In the genomic region with DNA sequence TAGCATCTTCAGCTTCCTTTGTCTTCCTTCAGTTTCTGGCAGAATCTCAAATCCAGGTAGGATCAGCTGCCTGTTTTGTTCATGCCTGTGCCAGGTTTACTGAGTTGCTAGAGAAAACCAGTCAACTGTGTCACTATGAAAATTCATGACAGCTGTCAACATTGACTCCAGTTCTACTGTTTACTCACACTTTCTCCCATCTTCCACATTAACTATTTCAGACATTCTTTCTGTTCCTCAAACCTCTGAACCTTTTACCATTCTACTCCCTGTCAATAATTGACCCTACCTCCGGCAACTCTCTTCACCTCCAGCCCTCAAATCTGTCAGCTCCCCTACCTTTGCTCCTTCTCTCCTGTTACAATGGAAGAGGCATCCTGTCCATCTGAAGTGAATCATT, we compare ENCODE assay signal across 8 cellular contexts. TPM values are rescaled to one million over a fixed set of nuclear protein-coding genes. Genes with fewer than 3 reads are reported as not detected.
DNase-seq lines count a peak whose midpoint lies in the region; ATAC-seq and TF ChIP-seq lines count a peak whose summit lies in the region.
"Had no signal": no experiment of that assay in that cellular context is flagged by ENCODE, and none has a peak within 500 bp of the region (broad histone marks: within the 10 kb centered on the region; RNA-seq: fewer than 3 reads in every experiment).

No MANE protein-coding gene starts in this region.

- H3K36me3 ChIP-seq in prostate gland (no peaks in the 10 kb centered on the region), aorta (ENCODE audit: control insufficient read depth in 1 of 2, insufficient read depth in 2 of 2, low read length in 1 of 2) (peaks cover 3 to 5% of the 10 kb centered on the region in 2 donors)

- H3K4me1 ChIP-seq in prostate gland (replicated peaks) (peaks cover 5% of the 10 kb centered on the region), aorta (ENCODE audit: control insufficient read depth in 1 of 2, insufficient read depth in 2 of 2, low read length in 2 of 2) (peaks cover 0 to under 1% of the 10 kb centered on the region in 2 donors)

- TF ChIP-seq CTCF in prostate gland (IDR thresholded peaks at IDR 0.05) = no peak

- H3K27me3 ChIP-seq in prostate gland (replicated peaks; ENCODE audit: insufficient read depth) = no peaks in the 10 kb centered on the region
- no peaks in the 10 kb centered on the region for H3K27me3 ChIP-seq in aorta (ENCODE audit: control insufficient read depth in 1 of 2, insufficient read depth in 2 of 2, low read length in 1 of 2)

- no peak for TF ChIP-seq POLR2A in prostate gland (IDR thresholded peaks at IDR 0.05)

- WGBS in prostate gland = 94% methylated on average over 1 of the region's 1 CpG
- 98 to 100% methylated on average over 1 of the region's 1 CpG for WGBS in aorta, 2 donors

- H3K4me3 ChIP-seq in prostate gland = no peak overlapping the region
- H3K4me3 ChIP-seq in aorta (ENCODE audit: low read length in 2 of 2) = no peak overlapping the region

- H3K9me3 ChIP-seq in prostate gland = no peaks in the 10 kb centered on the region
- H3K9me3 ChIP-seq in aorta (ENCODE audit: control insufficient read depth, low read length) = no peaks in the 10 kb centered on the region

- peak; percentile 21 for DNase-seq in prostate gland (ENCODE audit: low spot score)
- DNase-seq in SKM-1 treated with dmso at 0.1 percent for 144 hours (lab: John Stamatoyannopoulos, UW; ENCODE audit: unreplicated experiment) = no peak
- DNase-seq in activated CD4-positive, CD25-positive, alpha-beta regulatory T cell (lab: John Stamatoyannopoulos, UW) = no peak
- no peak for DNase-seq in aorta
- DNase-seq: amygdala had no signal

- peak; percentile 64 for ATAC-seq in GM19035 (IDR thresholded peaks at IDR 0.05; ENCODE audit: unreplicated experiment)
- peak; percentile 86 for ATAC-seq in HG02642 (IDR thresholded peaks at IDR 0.05; ENCODE audit: poor library complexity, unreplicated experiment)
- peak; percentile 81 for ATAC-seq in HG03558 (IDR thresholded peaks at IDR 0.05; ENCODE audit: extremely low read depth, unreplicated experiment)
- ATAC-seq in aorta (ENCODE audit: low FRiP score) = no peak

- peak overlapping the region in 1 of 2 donors; percentile 36 for H3K27ac ChIP-seq in prostate gland
- no peak overlapping the region for H3K27ac ChIP-seq in aorta (ENCODE audit: low read depth in 1 of 2, low read length in 2 of 2)

- intact Hi-C loops in prostate gland (cut with DNase I) = no loop called here
- intact Hi-C loops in aorta (cut with DNase I) = no loop called here

RNA-seq across cellular contexts. Expression of a gene that starts 8.5 kb away (rescaled TPM):
- total RNA-seq in prostate gland (10 to 100 TPM; 16.9 to 17.5 TPM), aorta (10 to 100 TPM; 20.4 to 27.0 TPM)
- 10 to 100 TPM; 10.1 to 11.7 TPM for polyA plus RNA-seq in aorta

RNA-seq across cellular contexts. Expression of a gene that starts 32.5 kb away (rescaled TPM):
- total RNA-seq in prostate gland (10 to 100 TPM; 45.7 to 90.1 TPM), aorta (1 to 10 TPM; 3.7 to 4.0 TPM)
- 1 to 10 TPM; 1.7 to 2.9 TPM for polyA plus RNA-seq in aorta

Comparison
In these comparisons a context has a peak if more than half of its experiments do, and no peak if none do; other contexts are left out.
1. RNA of a gene that starts 32.5 kb away (total RNA-seq): 45.7 to 90.1 TPM in prostate gland; 3.7 to 4.0 TPM in aorta; every median in the first group is over 4 times any median in the second.